11 cellular contexts compared by ENCODE assay signal in the genomic region with DNA sequence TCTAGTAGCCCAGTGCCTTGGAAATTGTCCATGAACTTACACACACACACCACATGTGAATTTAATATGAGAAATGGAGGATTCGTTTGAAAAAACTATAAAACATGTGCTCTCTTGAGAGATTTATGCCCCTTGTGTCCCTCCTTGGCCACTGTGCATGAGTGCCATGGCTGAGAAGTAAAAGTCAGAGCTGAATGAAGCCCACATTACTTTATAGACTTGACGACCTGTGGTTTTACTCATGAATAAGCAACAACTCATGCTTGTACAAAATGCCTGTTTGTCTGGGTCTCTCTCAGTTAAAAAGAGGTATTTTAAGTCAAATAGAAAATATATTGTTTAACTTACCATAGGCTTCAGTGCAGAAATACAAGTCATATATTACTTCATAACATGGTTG.
DNase-seq lines count a peak whose midpoint lies in the region; ATAC-seq, FAIRE-seq and TF ChIP-seq lines count a peak whose summit lies in the region.
"Had no signal": no experiment of that assay in that cellular context is flagged by ENCODE, and none has a peak within 500 bp of the region (broad histone marks: within the 10 kb centered on the region; RNA-seq: fewer than 3 reads in every experiment).

No MANE protein-coding gene starts in this region.

- TF ChIP-seq CTCF in spleen (IDR thresholded peaks at IDR 0.05 in 8 of 11, conservative IDR thresholded peaks at IDR 0.05 in 3 of 11), result no peak

- DNase-seq in COLO829 (ENCODE audit: low spot score) (peak; percentile 42), RCC 7860 (ENCODE audit: low spot score) (peak; percentile 71), spleen (no peak), activated T-cell treated with anti-CD3 and anti-CD28 coated beads for 4 hours (no peak), SHP77 (lab: John Stamatoyannopoulos, UW) (no peak), NOMO-1 (lab: John Stamatoyannopoulos, UW; ENCODE audit: unreplicated experiment in 2 of 2) (no peak)
- DNase-seq: esophagus squamous epithelium had no signal

- no peak overlapping the region for H3K27ac ChIP-seq in spleen
- H3K27ac ChIP-seq: esophagus squamous epithelium had no signal

- no peaks in the 10 kb centered on the region for H3K4me1 ChIP-seq in spleen
- H3K4me1 ChIP-seq: esophagus squamous epithelium had no signal

- no peak for TF ChIP-seq POLR2A in spleen (IDR thresholded peaks at IDR 0.05)

- ATAC-seq in GM19351 (IDR thresholded peaks at IDR 0.05; ENCODE audit: unreplicated experiment) (peak; percentile 96), HG02885 (IDR thresholded peaks at IDR 0.05; ENCODE audit: poor library complexity, unreplicated experiment) (peak; percentile 92)
- ATAC-seq: HCT116 had no signal

- intact Hi-C loops in spleen (cut with DNase I; ENCODE audit: low total_unique reads), result no loop called here

- no peaks in the 10 kb centered on the region for H3K36me3 ChIP-seq in spleen
- H3K36me3 ChIP-seq: esophagus squamous epithelium had no signal

- no peaks in the 10 kb centered on the region for H3K27me3 ChIP-seq in spleen (replicated peaks in 1 of 7)
- H3K27me3 ChIP-seq: esophagus squamous epithelium had no signal

- peaks cover 0 to 14% (median 6%) of the 10 kb centered on the region in 8 donors for H3K9me3 ChIP-seq in spleen
- H3K9me3 ChIP-seq: esophagus squamous epithelium had no signal

- H3K4me3 ChIP-seq in spleen, result no peak overlapping the region
- H3K4me3 ChIP-seq: esophagus squamous epithelium had no signal

- peak; percentile 96 for FAIRE-seq in RCC 7860 (lab: Jason Lieb, UNC)
- FAIRE-seq: urothelium cell line had no signal

- 25 to 41% (median 33%) methylated on average over 2 of the region's 2 CpGs for WGBS in spleen, 5 donors

Comparison
In these comparisons a context has a peak if more than half of its experiments do, and no peak if none do; other contexts are left out.
1. DNase-seq: peak in COLO829 (single experiment) and RCC 7860 (single experiment); none in spleen (single experiment), activated T-cell treated with anti-CD3 and anti-CD28 coated beads for 4 hours (single experiment), SHP77 (0 of 2) and NOMO-1 (0 of 2).